Comparison of ENCODE assay signal across 22 cellular contexts in genomic region chrX:25011589-25012432, GRCh38. TPM values are rescaled to one million over a fixed set of nuclear protein-coding genes. Genes with fewer than 3 reads are reported as not detected.
A peak's percentile ranks its signal among the peaks of the same experiment; 100 is the strongest.
DNase-seq lines count a peak whose midpoint lies in the region; ATAC-seq, FAIRE-seq and TF ChIP-seq lines count a peak whose summit lies in the region.
"Had no signal": no experiment of that assay in that cellular context is flagged by ENCODE, and none has a peak within 500 bp of the region (broad histone marks: within the 10 kb centered on the region; RNA-seq: fewer than 3 reads in every experiment).

No MANE protein-coding gene starts in this region.

- peaks cover 41 to 61% of the 10 kb centered on the region in 2 donors for H3K27me3 Mint-ChIP-seq in CD8-positive, alpha-beta memory T cell
- peaks cover 66% of the 10 kb centered on the region for H3K27me3 Mint-ChIP-seq in central memory CD8-positive, alpha-beta T cell
- H3K27me3 Mint-ChIP-seq in neural progenitor cell (ENCODE audit: insufficient read depth, low read depth), result peaks cover 89% of the 10 kb centered on the region
- peaks cover 50% of the 10 kb centered on the region for H3K27me3 Mint-ChIP-seq in activated CD4-positive, alpha-beta T cell treated with anti-CD3 and anti-CD28 coated beads for 36 hours
- H3K27me3 Mint-ChIP-seq in activated T-helper 1 cell treated with anti-CD3 and anti-CD28 coated beads, Interleukin-12 subunit alpha, Interleukin-12 subunit beta, Interleukin-2, Interleukin-4 antibody, amounts not matched to agents 30 ng/mL and 10 ng/mL and 1 ng/mL, durations not matched to agents 14 hours and 24 hours and 36 hours (ENCODE audit: insufficient read depth), result peaks cover 58% of the 10 kb centered on the region

- H3K9ac ChIP-seq in neural progenitor cell, result no peak overlapping the region
- H3K9ac ChIP-seq: parathyroid adenoma had no signal

- POLR2A ChIA-PET in A549 (lab: Yijun Ruan, JAX), result no interaction called here
- POLR2A ChIA-PET in CD8-positive, alpha-beta memory T cell (lab: Charles Lee), result no interaction called here
- POLR2A ChIA-PET in activated CD4-positive, alpha-beta T cell treated with anti-CD3 and anti-CD28 coated beads for 36 hours (lab: Charles Lee), result interaction anchor here (1.1 kb wide), 1 partner anchor 45 kb away, joined by 3 read pairs; no protein-coding TSS in a partner anchor

- H3F3A ChIP-seq in neural progenitor cell (ENCODE audit: low read depth), result peaks cover 53% of the 10 kb centered on the region

- H3K4me3 Mint-ChIP-seq in CD8-positive, alpha-beta memory T cell, result peak overlapping the region in 6 of 7 donors; percentile 7 to 76 (median 64)
- peak overlapping the region; percentile 79 for H3K4me3 Mint-ChIP-seq in central memory CD8-positive, alpha-beta T cell
- H3K4me3 Mint-ChIP-seq in neural progenitor cell, result peak overlapping the region; percentile 78
- H3K4me3 Mint-ChIP-seq in activated CD4-positive, alpha-beta T cell treated with anti-CD3 and anti-CD28 coated beads for 36 hours, result no peak overlapping the region
- no peak overlapping the region for H3K4me3 Mint-ChIP-seq in activated T-helper 1 cell treated with anti-CD3 and anti-CD28 coated beads, Interleukin-12 subunit alpha, Interleukin-12 subunit beta, Interleukin-2, Interleukin-4 antibody, amounts not matched to agents 30 ng/mL and 10 ng/mL and 1 ng/mL, durations not matched to agents 14 hours and 24 hours and 36 hours
- H3K4me3 Mint-ChIP-seq: activated CD4-positive, alpha-beta memory T cell treated with anti-CD3 and anti-CD28 coated beads for 36 hours had no signal

- DNase-seq in A549 (ENCODE audit: low read depth in 1 of 2, low spot score in 1 of 2) (no peak), neural progenitor cell (ENCODE audit: low spot score) (peak; percentile 60)
- no peak for DNase-seq in CD8-positive, alpha-beta memory T cell
- no peak for DNase-seq in central memory CD8-positive, alpha-beta T cell (ENCODE audit: low spot score in 2 of 2)
- DNase-seq in activated CD4-positive, alpha-beta T cell treated with anti-CD3 and anti-CD28 coated beads for 36 hours, result no peak
- DNase-seq in activated T-helper 1 cell treated with anti-CD3 and anti-CD28 coated beads, Interleukin-12 subunit alpha, Interleukin-12 subunit beta, Interleukin-2, Interleukin-4 antibody, amounts not matched to agents 30 ng/mL and 10 ng/mL and 1 ng/mL, durations not matched to agents 14 hours and 24 hours and 36 hours (ENCODE audit: low spot score), result no peak
- no peak for DNase-seq in effector memory CD4-positive, alpha-beta T cell
- DNase-seq: activated CD4-positive, alpha-beta memory T cell treated with anti-CD3 and anti-CD28 coated beads for 36 hours; amniotic stem cell; BE2C; colonic mucosa; head of caudate nucleus; NCI-H1694; NCI-H446 treated with DMSO at 0.1 percent for 48 hours; PC-9; stimulated activated CD4-positive, alpha-beta T cell treated with anti-CD3 and anti-CD28 coated beads, Interleukin-15, amount 100 ng/mL, for 24 hours; stomach had no signal

- CTCF ChIA-PET in A549 (lab: Yijun Ruan, JAX), result interaction anchor here (1.3 to 1.4 kb wide), 2 partner anchors 8 to 132 kb away, joined by 3 to 4 read pairs; no protein-coding TSS in a partner anchor
- CTCF ChIA-PET in CD8-positive, alpha-beta memory T cell (lab: Charles Lee), result interaction anchor here (1.3 kb wide), 1 partner anchor 9 kb away, joined by 5 read pairs; no protein-coding TSS in a partner anchor
- CTCF ChIA-PET in activated CD4-positive, alpha-beta T cell treated with anti-CD3 and anti-CD28 coated beads for 36 hours (lab: Charles Lee), result interaction anchor here (0.6 to 0.7 kb wide), 2 partner anchors 14 to 178 kb away, joined by 3 read pairs; no protein-coding TSS in a partner anchor

- peaks cover 0 to 4% (median 2%) of the 10 kb centered on the region in 5 donors for H3K9me3 Mint-ChIP-seq in CD8-positive, alpha-beta memory T cell
- no peaks in the 10 kb centered on the region for H3K9me3 Mint-ChIP-seq in central memory CD8-positive, alpha-beta T cell
- H3K9me3 Mint-ChIP-seq in neural progenitor cell, result no peaks in the 10 kb centered on the region
- H3K9me3 Mint-ChIP-seq in activated CD4-positive, alpha-beta T cell treated with anti-CD3 and anti-CD28 coated beads for 36 hours (ENCODE audit: low read depth), result no peaks in the 10 kb centered on the region
- no peaks in the 10 kb centered on the region for H3K9me3 Mint-ChIP-seq in activated T-helper 1 cell treated with anti-CD3 and anti-CD28 coated beads, Interleukin-12 subunit alpha, Interleukin-12 subunit beta, Interleukin-2, Interleukin-4 antibody, amounts not matched to agents 30 ng/mL and 10 ng/mL and 1 ng/mL, durations not matched to agents 14 hours and 24 hours and 36 hours
- H3K9me3 Mint-ChIP-seq: activated CD4-positive, alpha-beta memory T cell treated with anti-CD3 and anti-CD28 coated beads for 36 hours; activated T-helper 2 cell treated with anti-CD3 and anti-CD28 coated beads, Interferon-gamma antibody, Interleukin-2, Interleukin-4, amounts not matched to agents 10 μg/mL and 5 μg/mL and 100 μg/mL, durations not matched to agents 14 hours and 24 hours and 36 hours had no signal

- TF ChIP-seq CTCF in A549 (IDR thresholded peaks at IDR 0.05), result no peak
- no peak for TF ChIP-seq CTCF in neural progenitor cell (IDR thresholded peaks at IDR 0.05)

- H3K4me3 ChIP-seq in A549 (no peak overlapping the region), neural progenitor cell (peak overlapping the region; percentile 46)
- H3K4me3 ChIP-seq in CD8-positive, alpha-beta memory T cell (ENCODE audit: low read length), result no peak overlapping the region
- no peak overlapping the region for H3K4me3 ChIP-seq in effector memory CD4-positive, alpha-beta T cell (ENCODE audit: insufficient read depth, low read depth, low read length, poor library complexity, severe bottlenecking)
- H3K4me3 ChIP-seq: PC-9 had no signal

- TF ChIP-seq RAD21 in A549 (conservative IDR thresholded peaks at IDR 0.05 in 1 of 2, IDR thresholded peaks at IDR 0.05 in 1 of 2), result no peak

- peaks cover 13% of the 10 kb centered on the region for H3K79me2 ChIP-seq in neural progenitor cell (ENCODE audit: low read depth)
- H3K79me2 ChIP-seq: parathyroid adenoma had no signal

- intact Hi-C loops in activated CD4-positive, alpha-beta T cell treated with anti-CD3 and anti-CD28 coated beads for 36 hours (cut with DNase I, micrococcal nuclease), result loop anchor here in 1 of 2 experiments (10.0 kb wide), 2 partner anchors 367 to 617 kb away; partner anchors contain the start of gene PCYT1B
- intact Hi-C loops in activated T-helper 1 cell treated with anti-CD3 and anti-CD28 coated beads, Interleukin-12 subunit alpha, Interleukin-12 subunit beta, Interleukin-2, Interleukin-4 antibody, amounts not matched to agents 30 ng/mL and 10 ng/mL and 1 ng/mL, durations not matched to agents 14 hours and 24 hours and 36 hours (cut with micrococcal nuclease), result loop anchor here (1.0 to 5.0 kb wide), 2 partner anchors 8 to 1675 kb away; no protein-coding TSS in a partner anchor

- H3K36me3 ChIP-seq in CD8-positive, alpha-beta memory T cell (ENCODE audit: insufficient read depth, low read length), result no peaks in the 10 kb centered on the region
- no peaks in the 10 kb centered on the region for H3K36me3 ChIP-seq in neural progenitor cell
- H3K36me3 ChIP-seq in effector memory CD4-positive, alpha-beta T cell (ENCODE audit: control insufficient read depth, insufficient read depth, low read length), result no peaks in the 10 kb centered on the region
- H3K36me3 ChIP-seq: BE2C, colonic mucosa, esophagus muscularis mucosa, stomach had no signal

- FAIRE-seq in A549 (lab: Jason Lieb, UNC), result no peak

- TF ChIP-seq POLR2A in A549 (IDR thresholded peaks at IDR 0.05; ENCODE audit: low read length), result no peak

- H3K4me2 ChIP-seq in A549, result peak overlapping the region; percentile 83; the same call in 1 of the 3 replicates
- H3K4me2 ChIP-seq in neural progenitor cell, result peak overlapping the region; percentile 81
- H3K4me2 ChIP-seq: PC-9 had no signal

- peaks cover 7% of the 10 kb centered on the region for H3K27me3 ChIP-seq in CD8-positive, alpha-beta memory T cell (ENCODE audit: insufficient read depth, low read length, poor library complexity, severe bottlenecking)
- peaks cover 99% of the 10 kb centered on the region for H3K27me3 ChIP-seq in neural progenitor cell
- peaks cover 30% of the 10 kb centered on the region for H3K27me3 ChIP-seq in effector memory CD4-positive, alpha-beta T cell (replicated peaks; ENCODE audit: control insufficient read depth, insufficient read depth, low read length, poor library complexity, severe bottlenecking)

- H2AFZ ChIP-seq in neural progenitor cell (replicated peaks), result no peak overlapping the region
- H2AFZ ChIP-seq: parathyroid adenoma, PC-9 had no signal

- no peaks in the 10 kb centered on the region for H3K9me3 ChIP-seq in A549
- no peaks in the 10 kb centered on the region for H3K9me3 ChIP-seq in CD8-positive, alpha-beta memory T cell (ENCODE audit: low read length)
- no peaks in the 10 kb centered on the region for H3K9me3 ChIP-seq in neural progenitor cell (ENCODE audit: low read depth)
- no peaks in the 10 kb centered on the region for H3K9me3 ChIP-seq in effector memory CD4-positive, alpha-beta T cell (ENCODE audit: control insufficient read depth, low read length)
- H3K9me3 ChIP-seq: BE2C, colonic mucosa had no signal

- peaks cover 6 to 24% (median 13%) of the 10 kb centered on the region in 3 donors for H3K4me1 Mint-ChIP-seq in CD8-positive, alpha-beta memory T cell
- H3K4me1 Mint-ChIP-seq in central memory CD8-positive, alpha-beta T cell, result peaks cover 7% of the 10 kb centered on the region
- H3K4me1 Mint-ChIP-seq in neural progenitor cell, result peaks cover 19% of the 10 kb centered on the region
- peaks cover 6% of the 10 kb centered on the region for H3K4me1 Mint-ChIP-seq in activated CD4-positive, alpha-beta T cell treated with anti-CD3 and anti-CD28 coated beads for 36 hours
- no peaks in the 10 kb centered on the region for H3K4me1 Mint-ChIP-seq in activated T-helper 1 cell treated with anti-CD3 and anti-CD28 coated beads, Interleukin-12 subunit alpha, Interleukin-12 subunit beta, Interleukin-2, Interleukin-4 antibody, amounts not matched to agents 30 ng/mL and 10 ng/mL and 1 ng/mL, durations not matched to agents 14 hours and 24 hours and 36 hours (ENCODE audit: low read depth)

- TF ChIP-seq EP300 in A549 (IDR thresholded peaks at IDR 0.05), result no peak

- H3K27ac Mint-ChIP-seq in CD8-positive, alpha-beta memory T cell, result no peak overlapping the region
- peak overlapping the region; percentile 25 for H3K27ac Mint-ChIP-seq in central memory CD8-positive, alpha-beta T cell (ENCODE audit: low read depth)
- H3K27ac Mint-ChIP-seq in neural progenitor cell, result no peak overlapping the region
- no peak overlapping the region for H3K27ac Mint-ChIP-seq in activated CD4-positive, alpha-beta T cell treated with anti-CD3 and anti-CD28 coated beads for 36 hours
- no peak overlapping the region for H3K27ac Mint-ChIP-seq in activated T-helper 1 cell treated with anti-CD3 and anti-CD28 coated beads, Interleukin-12 subunit alpha, Interleukin-12 subunit beta, Interleukin-2, Interleukin-4 antibody, amounts not matched to agents 30 ng/mL and 10 ng/mL and 1 ng/mL, durations not matched to agents 14 hours and 24 hours and 36 hours
- H3K27ac Mint-ChIP-seq: activated CD4-positive, alpha-beta memory T cell treated with anti-CD3 and anti-CD28 coated beads for 36 hours; activated T-helper 2 cell treated with anti-CD3 and anti-CD28 coated beads, Interferon-gamma antibody, Interleukin-2, Interleukin-4, amounts not matched to agents 10 μg/mL and 5 μg/mL and 100 μg/mL, durations not matched to agents 14 hours and 24 hours and 36 hours had no signal

- no peaks in the 10 kb centered on the region for H3K36me3 Mint-ChIP-seq in CD8-positive, alpha-beta memory T cell
- peaks cover 5% of the 10 kb centered on the region for H3K36me3 Mint-ChIP-seq in central memory CD8-positive, alpha-beta T cell (ENCODE audit: insufficient read depth)
- H3K36me3 Mint-ChIP-seq in neural progenitor cell, result no peaks in the 10 kb centered on the region
- no peaks in the 10 kb centered on the region for H3K36me3 Mint-ChIP-seq in activated CD4-positive, alpha-beta T cell treated with anti-CD3 and anti-CD28 coated beads for 36 hours (ENCODE audit: low read depth)
- H3K36me3 Mint-ChIP-seq in activated T-helper 1 cell treated with anti-CD3 and anti-CD28 coated beads, Interleukin-12 subunit alpha, Interleukin-12 subunit beta, Interleukin-2, Interleukin-4 antibody, amounts not matched to agents 30 ng/mL and 10 ng/mL and 1 ng/mL, durations not matched to agents 14 hours and 24 hours and 36 hours (ENCODE audit: low read depth), result no peaks in the 10 kb centered on the region
- H3K36me3 Mint-ChIP-seq: activated CD4-positive, alpha-beta memory T cell treated with anti-CD3 and anti-CD28 coated beads for 36 hours had no signal

- H3K4me1 ChIP-seq in A549 (peaks cover 7% of the 10 kb centered on the region; the same call in 1 of the 3 replicates), neural progenitor cell (peaks cover 36% of the 10 kb centered on the region)
- no peaks in the 10 kb centered on the region for H3K4me1 ChIP-seq in CD8-positive, alpha-beta memory T cell (ENCODE audit: insufficient read depth, low read length)
- no peaks in the 10 kb centered on the region for H3K4me1 ChIP-seq in effector memory CD4-positive, alpha-beta T cell (ENCODE audit: control insufficient read depth, insufficient read depth, low read length, poor library complexity, severe bottlenecking)
- H3K4me1 ChIP-seq: BE2C, colonic mucosa, parathyroid adenoma had no signal

- ATAC-seq in A549 (no peak), HG02759 (IDR thresholded peaks at IDR 0.05; ENCODE audit: unreplicated experiment) (no peak)
- no peak for ATAC-seq in central memory CD8-positive, alpha-beta T cell (replicated peaks; ENCODE audit: extremely low read depth, poor library complexity, severe bottlenecking)
- no peak for ATAC-seq in activated CD4-positive, alpha-beta T cell treated with anti-CD3 and anti-CD28 coated beads for 36 hours

- H3K27ac ChIP-seq in A549, result no peak overlapping the region; a peak in 1 of 6 replicates
- no peak overlapping the region for H3K27ac ChIP-seq in CD8-positive, alpha-beta memory T cell (ENCODE audit: low read depth, low read length)
- H3K27ac ChIP-seq in neural progenitor cell, result no peak overlapping the region
- no peak overlapping the region for H3K27ac ChIP-seq in effector memory CD4-positive, alpha-beta T cell (ENCODE audit: insufficient read depth, low read length, poor library complexity, severe bottlenecking)
- H3K27ac ChIP-seq: colonic mucosa, esophagus muscularis mucosa, parathyroid adenoma, PC-9, stomach had no signal

- 89% methylated on average over 22 of the region's 32 CpGs for WGBS in A549 (ENCODE audit: missing lambda C conversion rate)

- H4K20me1 ChIP-seq in neural progenitor cell (ENCODE audit: low read depth), result peaks cover 84% of the 10 kb centered on the region

RNA-seq across cellular contexts. Expression of gene ARX, which starts 4.0 kb away (rescaled TPM):
- polyA plus RNA-seq in A549 (2011; rRNA removed), result 0.63 and 1.00 TPM in 2 replicates
- polyA plus RNA-seq in A549 (2012; cell fraction: cytosol; rRNA removed), result 1.0 and 1.1 TPM in 2 replicates
- 1.0 and 1.7 TPM in 2 replicates for polyA plus RNA-seq in A549 (2012; cell fraction: nucleus; rRNA removed)
- polyA plus RNA-seq in A549 (2017; fragmentation: RNase III; extraction: RNeasy Plus Mini Kit Qiagen cat#74134 plus additional on column Dnase treatment), result 0.21 to 0.46 TPM (median 0.40 TPM) in 3 replicates
- 0.19 and 0.21 TPM in 2 replicates for polyA minus RNA-seq in A549 (2011; rRNA and poly(A)+ RNA removed)
- not detected for total RNA-seq in CD8-positive, alpha-beta memory T cell
- not detected for polyA plus RNA-seq in CD8-positive, alpha-beta memory T cell
- total RNA-seq in neural progenitor cell (ENCODE audit: low replicate concordance), result 5.3 and 9.0 TPM in 2 replicates
- not detected for total RNA-seq in activated CD4-positive, alpha-beta T cell treated with anti-CD3 and anti-CD28 coated beads for 36 hours
- not detected in 2 replicates for total RNA-seq in activated T-helper 1 cell treated with anti-CD3 and anti-CD28 coated beads, Interleukin-12 subunit alpha, Interleukin-12 subunit beta, Interleukin-2, Interleukin-4 antibody, amounts not matched to agents 30 ng/mL and 10 ng/mL and 1 ng/mL, durations not matched to agents 14 hours and 24 hours and 36 hours
- total RNA-seq: activated CD4-positive, alpha-beta memory T cell treated with anti-CD3 and anti-CD28 coated beads for 36 hours; activated T-helper 2 cell treated with anti-CD3 and anti-CD28 coated beads, Interferon-gamma antibody, Interleukin-2, Interleukin-4, amounts not matched to agents 10 μg/mL and 5 μg/mL and 100 μg/mL, durations not matched to agents 14 hours and 24 hours and 36 hours; esophagus muscularis mucosa; kidney epithelial cell; PC-9 had no signal

Comparison
In these comparisons a context has a peak if more than half of its experiments do, and no peak if none do; other contexts are left out.
1. H3K4me3 Mint-ChIP-seq: peak in CD8-positive, alpha-beta memory T cell (6 of 7), central memory CD8-positive, alpha-beta T cell (single experiment) and neural progenitor cell (single experiment); none in activated CD4-positive, alpha-beta T cell treated with anti-CD3 and anti-CD28 coated beads for 36 hours (single experiment) and activated T-helper 1 cell treated with anti-CD3 and anti-CD28 coated beads, Interleukin-12 subunit alpha, Interleukin-12 subunit beta, Interleukin-2, Interleukin-4 antibody, amounts not matched to agents 30 ng/mL and 10 ng/mL and 1 ng/mL, durations not matched to agents 14 hours and 24 hours and 36 hours (single experiment).